3 cellular contexts compared by ENCODE assay signal in the genomic region with DNA sequence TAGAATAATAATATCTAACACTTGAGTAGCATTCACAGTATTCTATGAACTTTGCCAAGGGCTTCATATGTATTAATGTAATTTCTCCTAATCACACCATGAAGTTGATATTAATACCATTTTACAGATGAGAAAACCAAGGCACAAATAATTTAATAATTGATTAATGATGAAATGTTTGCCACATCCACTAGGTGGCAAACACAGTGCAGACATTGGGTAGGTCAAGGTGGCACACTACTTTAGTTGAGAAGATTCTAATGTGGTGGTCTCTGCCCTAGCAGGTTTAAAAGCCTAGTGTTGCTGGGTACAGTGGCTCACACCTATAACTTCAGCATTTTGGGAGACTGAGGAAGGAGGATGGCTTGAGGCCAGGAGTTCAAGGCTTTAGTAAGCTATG.
TF ChIP-seq lines count a peak whose summit lies in the region.

No MANE protein-coding gene starts in this region.

TF ChIP-seq in SK-N-SH, 30 proteins besides CTCF, POLR2A, EP300 and RAD21 (continues in another document):
- TF ChIP-seq CHD2 (IDR thresholded peaks at IDR 0.05; ENCODE audit: low read length, partially characterized antibody): no peak
- TF ChIP-seq RFX5 (IDR thresholded peaks at IDR 0.05; ENCODE audit: low read length): no peak
- TF ChIP-seq RXRA (IDR thresholded peaks at IDR 0.05; ENCODE audit: borderline replicate concordance, low read depth): no peak
- TF ChIP-seq FOXM1 (IDR thresholded peaks at IDR 0.05; ENCODE audit: low read depth): no peak
- no peak for TF ChIP-seq SIN3A (IDR thresholded peaks at IDR 0.05; ENCODE audit: borderline replicate concordance, low read depth, low read length)
- TF ChIP-seq MEF2A (IDR thresholded peaks at IDR 0.05; ENCODE audit: borderline replicate concordance, low read depth): no peak
- TF ChIP-seq POLR2AphosphoS5 (IDR thresholded peaks at IDR 0.05; ENCODE audit: low read depth, low read length): no peak
- no peak for TF ChIP-seq NRF1 (IDR thresholded peaks at IDR 0.05; ENCODE audit: low read depth, low read length)
- TF ChIP-seq, protein P1, sequence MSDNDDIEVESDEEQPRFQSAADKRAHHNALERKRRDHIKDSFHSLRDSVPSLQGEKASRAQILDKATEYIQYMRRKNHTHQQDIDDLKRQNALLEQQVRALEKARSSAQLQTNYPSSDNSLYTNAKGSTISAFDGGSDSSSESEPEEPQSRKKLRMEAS (IDR thresholded peaks at IDR 0.05; ENCODE audit: low read depth): no peak
- no peak for TF ChIP-seq TEAD4 (IDR thresholded peaks at IDR 0.05; ENCODE audit: borderline replicate concordance, insufficient read depth)
- TF ChIP-seq FOSL2 (IDR thresholded peaks at IDR 0.05; ENCODE audit: borderline replicate concordance, low read depth): no peak
- TF ChIP-seq, protein P2, sequence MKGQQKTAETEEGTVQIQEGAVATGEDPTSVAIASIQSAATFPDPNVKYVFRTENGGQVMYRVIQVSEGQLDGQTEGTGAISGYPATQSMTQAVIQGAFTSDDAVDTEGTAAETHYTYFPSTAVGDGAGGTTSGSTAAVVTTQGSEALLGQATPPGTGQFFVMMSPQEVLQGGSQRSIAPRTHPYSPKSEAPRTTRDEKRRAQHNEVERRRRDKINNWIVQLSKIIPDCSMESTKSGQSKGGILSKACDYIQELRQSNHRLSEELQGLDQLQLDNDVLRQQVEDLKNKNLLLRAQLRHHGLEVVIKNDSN (IDR thresholded peaks at IDR 0.05; ENCODE audit: borderline replicate concordance, low read depth): no peak
- no peak for TF ChIP-seq FOXJ3 (CRISPR knock-in tag; IDR thresholded peaks at IDR 0.05)
- TF ChIP-seq, protein P3, sequence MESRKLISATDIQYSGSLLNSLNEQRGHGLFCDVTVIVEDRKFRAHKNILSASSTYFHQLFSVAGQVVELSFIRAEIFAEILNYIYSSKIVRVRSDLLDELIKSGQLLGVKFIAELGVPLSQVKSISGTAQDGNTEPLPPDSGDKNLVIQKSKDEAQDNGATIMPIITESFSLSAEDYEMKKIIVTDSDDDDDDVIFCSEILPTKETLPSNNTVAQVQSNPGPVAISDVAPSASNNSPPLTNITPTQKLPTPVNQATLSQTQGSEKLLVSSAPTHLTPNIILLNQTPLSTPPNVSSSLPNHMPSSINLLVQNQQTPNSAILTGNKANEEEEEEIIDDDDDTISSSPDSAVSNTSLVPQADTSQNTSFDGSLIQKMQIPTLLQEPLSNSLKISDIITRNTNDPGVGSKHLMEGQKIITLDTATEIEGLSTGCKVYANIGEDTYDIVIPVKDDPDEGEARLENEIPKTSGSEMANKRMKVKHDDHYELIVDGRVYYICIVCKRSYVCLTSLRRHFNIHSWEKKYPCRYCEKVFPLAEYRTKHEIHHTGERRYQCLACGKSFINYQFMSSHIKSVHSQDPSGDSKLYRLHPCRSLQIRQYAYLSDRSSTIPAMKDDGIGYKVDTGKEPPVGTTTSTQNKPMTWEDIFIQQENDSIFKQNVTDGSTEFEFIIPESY (IDR thresholded peaks at IDR 0.05; ENCODE audit: borderline replicate concordance, low read depth): no peak
- no peak for TF ChIP-seq YY1 (IDR thresholded peaks at IDR 0.05; ENCODE audit: low read depth)
- TF ChIP-seq, protein P4, sequence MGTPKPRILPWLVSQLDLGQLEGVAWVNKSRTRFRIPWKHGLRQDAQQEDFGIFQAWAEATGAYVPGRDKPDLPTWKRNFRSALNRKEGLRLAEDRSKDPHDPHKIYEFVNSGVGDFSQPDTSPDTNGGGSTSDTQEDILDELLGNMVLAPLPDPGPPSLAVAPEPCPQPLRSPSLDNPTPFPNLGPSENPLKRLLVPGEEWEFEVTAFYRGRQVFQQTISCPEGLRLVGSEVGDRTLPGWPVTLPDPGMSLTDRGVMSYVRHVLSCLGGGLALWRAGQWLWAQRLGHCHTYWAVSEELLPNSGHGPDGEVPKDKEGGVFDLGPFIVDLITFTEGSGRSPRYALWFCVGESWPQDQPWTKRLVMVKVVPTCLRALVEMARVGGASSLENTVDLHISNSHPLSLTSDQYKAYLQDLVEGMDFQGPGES (IDR thresholded peaks at IDR 0.05; ENCODE audit: low read depth, low read length): no peak

TF ChIP-seq in SK-N-SH treated with all-trans-retinoic acid at 6 μM for 48 hours, 23 proteins besides CTCF, POLR2A, EP300 and RAD21:
- no peak for TF ChIP-seq ZFP3 (CRISPR knock-in tag; IDR thresholded peaks at IDR 0.05)
- TF ChIP-seq OSR1 (CRISPR knock-in tag; IDR thresholded peaks at IDR 0.05): no peak

TF ChIP-seq in H1, 55 proteins besides CTCF, POLR2A, EP300 and RAD21:
- TF ChIP-seq KDM1A (IDR thresholded peaks at IDR 0.05; ENCODE audit: borderline replicate concordance, low read length): 0 out of 2 replicates have a peak, but pooled peaks have one; percentile 14
- TF ChIP-seq CBX8 (IDR thresholded peaks at IDR 0.05; ENCODE audit: borderline replicate concordance, low read depth, low read length): no peak
